ENCODE assay signal across 28 cellular contexts in genomic region chr9:98652741-98653140, GRCh38. TPM values are rescaled to one million over a fixed set of nuclear protein-coding genes. Genes with fewer than 3 reads are reported as not detected.
"Had no signal": no experiment of that assay in that cellular context is flagged by ENCODE, and none has a peak within 500 bp of the region (broad histone marks: within the 10 kb centered on the region; RNA-seq: fewer than 3 reads in every experiment).

No MANE protein-coding gene starts in this region.

- DNase-seq: activated B cell treated with CpG ODN at 0.5 μM for 24 hours; activated CD4-positive, alpha-beta T cell treated with anti-CD3 and anti-CD28 coated beads for 48 hours; activated CD4-positive, alpha-beta T cell treated with anti-CD3 and anti-CD28 coated beads, Interleukin-2, amount 50 U/mL, for 1 hour; activated CD4-positive, alpha-beta T cell treated with anti-CD3 and anti-CD28 coated beads, Interleukin-2, amount 50 U/mL, for 48 hours; activated CD8-positive, alpha-beta memory T cell treated with anti-CD3 and anti-CD28 coated beads for 24 hours; activated CD8-positive, alpha-beta T cell treated with anti-CD3 and anti-CD28 coated beads for 36 hours; activated effector memory CD4-positive, alpha-beta T cell treated with anti-CD3 and anti-CD28 coated beads, Interleukin-2, amount 50 U/mL, for 16 hours; activated naive CD4-positive, alpha-beta T cell treated with anti-CD3 and anti-CD28 coated beads for 36 hours; activated naive CD8-positive, alpha-beta T cell treated with anti-CD3 and anti-CD28 coated beads for 36 hours; activated naive CD8-positive, alpha-beta T cell treated with anti-CD3 and anti-CD28 coated beads, Interleukin-2, amount 50 U/mL, for 24 hours; activated T-cell treated with anti-CD3 and anti-CD28 coated beads, Interleukin-2, amount 50 U/mL, for 4 hours; adrenal gland; amygdala; aorta; body of pancreas; caudate nucleus; cortex of kidney; dermis blood vessel endothelial cell; effector CD4-positive, alpha-beta T cell; effector memory CD8-positive, alpha-beta T cell; erythroblast; head of caudate nucleus; T-helper 1 cell; T-helper 17 cell; T1000; WERI-Rb-1 had no signal

- H3K36me3 ChIP-seq: adrenal gland, esophagus muscularis mucosa, WERI-Rb-1 had no signal

- H3K9me3 ChIP-seq: adrenal gland, body of pancreas, esophagus muscularis mucosa had no signal

- H3K27ac ChIP-seq: adrenal gland, body of pancreas, esophagus muscularis mucosa, WERI-Rb-1 had no signal

- H3K4me1 ChIP-seq: adrenal gland, body of pancreas had no signal

- H3K27me3 ChIP-seq: adrenal gland, body of pancreas, esophagus muscularis mucosa had no signal

- H3K4me3 ChIP-seq: adrenal gland, body of pancreas, esophagus muscularis mucosa had no signal

RNA-seq across cellular contexts. Expression of gene GABBR2, which starts 56.0 kb away (rescaled TPM):
- total RNA-seq: activated B cell treated with CpG ODN at 0.5 μM for 24 hours; activated CD8-positive, alpha-beta T cell treated with anti-CD3 and anti-CD28 coated beads for 36 hours; activated naive CD4-positive, alpha-beta T cell treated with anti-CD3 and anti-CD28 coated beads for 36 hours; activated naive CD8-positive, alpha-beta T cell treated with anti-CD3 and anti-CD28 coated beads for 36 hours; activated T-cell treated with anti-CD3 and anti-CD28 coated beads, Interleukin-2, amount 50 U/mL, for 4 hours; activated T-helper 17 cell treated with anti-CD3 and anti-CD28 coated beads, Interleukin-2, amount 50 U/mL, for 72 hours; body of pancreas; T-helper 17 cell had no signal
